In the genomic region with DNA sequence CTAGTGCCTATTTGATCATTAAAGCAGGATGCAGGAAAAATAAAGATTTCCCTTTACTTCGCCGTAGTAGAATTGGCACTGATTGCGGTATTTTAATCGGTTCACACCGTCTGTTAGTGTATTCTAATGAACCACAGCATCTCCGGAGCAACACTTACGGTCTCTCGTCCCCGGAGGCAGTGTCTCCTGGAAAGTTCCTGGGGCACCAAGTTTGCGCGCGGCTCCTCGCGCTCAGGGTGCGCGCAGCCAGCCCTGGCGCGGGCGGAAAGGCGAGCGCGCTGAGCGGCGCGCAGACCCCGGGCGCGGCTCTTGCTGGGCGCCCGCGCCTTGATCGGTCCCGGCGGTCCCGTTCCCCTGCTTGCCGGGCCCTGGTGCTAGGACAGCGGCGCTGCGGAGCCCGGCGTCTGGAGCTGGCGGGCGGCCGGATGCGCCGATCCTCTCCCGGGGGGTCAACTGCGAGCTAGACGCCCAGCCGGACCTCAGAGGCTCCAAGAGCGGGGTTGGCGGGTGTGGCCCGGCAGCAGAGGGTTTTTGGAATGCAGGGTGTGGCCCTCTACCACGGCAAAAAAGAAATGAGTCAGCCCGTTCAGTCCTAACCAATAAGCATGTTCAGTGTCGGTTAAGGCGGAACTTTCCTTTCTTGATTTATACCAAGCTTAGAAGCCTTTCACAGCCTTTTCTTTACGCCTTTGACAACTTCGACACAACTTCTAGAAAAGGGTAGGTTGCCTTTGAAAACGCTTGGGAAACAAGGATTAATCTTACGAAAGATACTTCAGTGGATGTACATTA, we compare ENCODE assay signal across 1 cellular context.
TF ChIP-seq lines count a peak whose summit lies in the region.

No MANE protein-coding gene starts in this region.

TF ChIP-seq in GM12878, 131 proteins besides CTCF, POLR2A, EP300 and RAD21 (continued from another document):
- TF ChIP-seq, protein P1, sequence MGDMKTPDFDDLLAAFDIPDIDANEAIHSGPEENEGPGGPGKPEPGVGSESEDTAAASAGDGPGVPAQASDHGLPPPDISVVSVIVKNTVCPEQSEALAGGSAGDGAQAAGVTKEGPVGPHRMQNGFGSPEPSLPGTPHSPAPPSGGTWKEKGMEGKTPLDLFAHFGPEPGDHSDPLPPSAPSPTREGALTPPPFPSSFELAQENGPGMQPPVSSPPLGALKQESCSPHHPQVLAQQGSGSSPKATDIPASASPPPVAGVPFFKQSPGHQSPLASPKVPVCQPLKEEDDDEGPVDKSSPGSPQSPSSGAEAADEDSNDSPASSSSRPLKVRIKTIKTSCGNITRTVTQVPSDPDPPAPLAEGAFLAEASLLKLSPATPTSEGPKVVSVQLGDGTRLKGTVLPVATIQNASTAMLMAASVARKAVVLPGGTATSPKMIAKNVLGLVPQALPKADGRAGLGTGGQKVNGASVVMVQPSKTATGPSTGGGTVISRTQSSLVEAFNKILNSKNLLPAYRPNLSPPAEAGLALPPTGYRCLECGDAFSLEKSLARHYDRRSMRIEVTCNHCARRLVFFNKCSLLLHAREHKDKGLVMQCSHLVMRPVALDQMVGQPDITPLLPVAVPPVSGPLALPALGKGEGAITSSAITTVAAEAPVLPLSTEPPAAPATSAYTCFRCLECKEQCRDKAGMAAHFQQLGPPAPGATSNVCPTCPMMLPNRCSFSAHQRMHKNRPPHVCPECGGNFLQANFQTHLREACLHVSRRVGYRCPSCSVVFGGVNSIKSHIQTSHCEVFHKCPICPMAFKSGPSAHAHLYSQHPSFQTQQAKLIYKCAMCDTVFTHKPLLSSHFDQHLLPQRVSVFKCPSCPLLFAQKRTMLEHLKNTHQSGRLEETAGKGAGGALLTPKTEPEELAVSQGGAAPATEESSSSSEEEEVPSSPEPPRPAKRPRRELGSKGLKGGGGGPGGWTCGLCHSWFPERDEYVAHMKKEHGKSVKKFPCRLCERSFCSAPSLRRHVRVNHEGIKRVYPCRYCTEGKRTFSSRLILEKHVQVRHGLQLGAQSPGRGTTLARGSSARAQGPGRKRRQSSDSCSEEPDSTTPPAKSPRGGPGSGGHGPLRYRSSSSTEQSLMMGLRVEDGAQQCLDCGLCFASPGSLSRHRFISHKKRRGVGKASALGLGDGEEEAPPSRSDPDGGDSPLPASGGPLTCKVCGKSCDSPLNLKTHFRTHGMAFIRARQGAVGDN (IDR thresholded peaks at IDR 0.05): no peak
- TF ChIP-seq HCFC1 (IDR thresholded peaks at IDR 0.05; ENCODE audit: low read length): no peak; the same call in 1 of the 2 replicates
- TF ChIP-seq, protein P2, sequence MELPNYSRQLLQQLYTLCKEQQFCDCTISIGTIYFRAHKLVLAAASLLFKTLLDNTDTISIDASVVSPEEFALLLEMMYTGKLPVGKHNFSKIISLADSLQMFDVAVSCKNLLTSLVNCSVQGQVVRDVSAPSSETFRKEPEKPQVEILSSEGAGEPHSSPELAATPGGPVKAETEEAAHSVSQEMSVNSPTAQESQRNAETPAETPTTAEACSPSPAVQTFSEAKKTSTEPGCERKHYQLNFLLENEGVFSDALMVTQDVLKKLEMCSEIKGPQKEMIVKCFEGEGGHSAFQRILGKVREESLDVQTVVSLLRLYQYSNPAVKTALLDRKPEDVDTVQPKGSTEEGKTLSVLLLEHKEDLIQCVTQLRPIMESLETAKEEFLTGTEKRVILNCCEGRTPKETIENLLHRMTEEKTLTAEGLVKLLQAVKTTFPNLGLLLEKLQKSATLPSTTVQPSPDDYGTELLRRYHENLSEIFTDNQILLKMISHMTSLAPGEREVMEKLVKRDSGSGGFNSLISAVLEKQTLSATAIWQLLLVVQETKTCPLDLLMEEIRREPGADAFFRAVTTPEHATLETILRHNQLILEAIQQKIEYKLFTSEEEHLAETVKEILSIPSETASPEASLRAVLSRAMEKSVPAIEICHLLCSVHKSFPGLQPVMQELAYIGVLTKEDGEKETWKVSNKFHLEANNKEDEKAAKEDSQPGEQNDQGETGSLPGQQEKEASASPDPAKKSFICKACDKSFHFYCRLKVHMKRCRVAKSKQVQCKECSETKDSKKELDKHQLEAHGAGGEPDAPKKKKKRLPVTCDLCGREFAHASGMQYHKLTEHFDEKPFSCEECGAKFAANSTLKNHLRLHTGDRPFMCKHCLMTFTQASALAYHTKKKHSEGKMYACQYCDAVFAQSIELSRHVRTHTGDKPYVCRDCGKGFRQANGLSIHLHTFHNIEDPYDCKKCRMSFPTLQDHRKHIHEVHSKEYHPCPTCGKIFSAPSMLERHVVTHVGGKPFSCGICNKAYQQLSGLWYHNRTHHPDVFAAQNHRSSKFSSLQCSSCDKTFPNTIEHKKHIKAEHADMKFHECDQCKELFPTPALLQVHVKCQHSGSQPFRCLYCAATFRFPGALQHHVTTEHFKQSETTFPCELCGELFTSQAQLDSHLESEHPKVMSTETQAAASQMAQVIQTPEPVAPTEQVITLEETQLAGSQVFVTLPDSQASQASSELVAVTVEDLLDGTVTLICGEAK (IDR thresholded peaks at IDR 0.05; ENCODE audit: borderline replicate concordance): no peak; the same call in 1 of the 2 replicates
- peak; percentile 47 for TF ChIP-seq NR2F1 (conservative IDR thresholded peaks at IDR 0.05)
- TF ChIP-seq SMAD5 (IDR thresholded peaks at IDR 0.05; ENCODE audit: low read depth): no peak
- no peak for TF ChIP-seq SIX5 (IDR thresholded peaks at IDR 0.05; ENCODE audit: low read depth, low read length, severe bottlenecking)
- no peak for TF ChIP-seq MXI1 (IDR thresholded peaks at IDR 0.05; ENCODE audit: low read depth, low read length)
- TF ChIP-seq, protein P3, sequence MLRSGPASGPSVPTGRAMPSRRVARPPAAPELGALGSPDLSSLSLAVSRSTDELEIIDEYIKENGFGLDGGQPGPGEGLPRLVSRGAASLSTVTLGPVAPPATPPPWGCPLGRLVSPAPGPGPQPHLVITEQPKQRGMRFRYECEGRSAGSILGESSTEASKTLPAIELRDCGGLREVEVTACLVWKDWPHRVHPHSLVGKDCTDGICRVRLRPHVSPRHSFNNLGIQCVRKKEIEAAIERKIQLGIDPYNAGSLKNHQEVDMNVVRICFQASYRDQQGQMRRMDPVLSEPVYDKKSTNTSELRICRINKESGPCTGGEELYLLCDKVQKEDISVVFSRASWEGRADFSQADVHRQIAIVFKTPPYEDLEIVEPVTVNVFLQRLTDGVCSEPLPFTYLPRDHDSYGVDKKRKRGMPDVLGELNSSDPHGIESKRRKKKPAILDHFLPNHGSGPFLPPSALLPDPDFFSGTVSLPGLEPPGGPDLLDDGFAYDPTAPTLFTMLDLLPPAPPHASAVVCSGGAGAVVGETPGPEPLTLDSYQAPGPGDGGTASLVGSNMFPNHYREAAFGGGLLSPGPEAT (IDR thresholded peaks at IDR 0.05; ENCODE audit: low read depth): no peak
- TF ChIP-seq NR2C1 (IDR thresholded peaks at IDR 0.05): no peak
